In genomic region chr22:45984316-45984916, GRCh38 we compare ENCODE assay signal across 26 cellular contexts. TPM values are rescaled to one million over a fixed set of nuclear protein-coding genes. Genes with fewer than 3 reads are reported as not detected.
DNase-seq lines count a peak whose midpoint lies in the region; ATAC-seq, FAIRE-seq and TF ChIP-seq lines count a peak whose summit lies in the region.
"Had no signal": no experiment of that assay in that cellular context is flagged by ENCODE, and none has a peak within 500 bp of the region (broad histone marks: within the 10 kb centered on the region; RNA-seq: fewer than 3 reads in every experiment).

No MANE protein-coding gene starts in this region.

- peaks cover 16% of the 10 kb centered on the region for H3K23me2 ChIP-seq in H1 (ENCODE audit: low read depth, low read length)

- peaks cover 0 to 14% (median 7%) of the 10 kb centered on the region in 4 experiments; a peak in 4 of 7 replicates for H3K27me3 ChIP-seq in H1 (replicated peaks in 1 of 4; ENCODE audit: control insufficient read depth in 3 of 4, extremely low read depth in 1 of 4, insufficient read depth in 3 of 4, low read length in 3 of 4)

- H4K8ac ChIP-seq in H1 (ENCODE audit: extremely low read depth, insufficient read depth, low read length): no peak overlapping the region

- 93% methylated on average over 1 of the region's 1 CpG; no CpG with 5 or more reads in 1 of the 2 experiments for whole genome bisulfite sequencing in H1 (ENCODE audit: extremely low coverage in 1 of 2, insufficient coverage in 1 of 2, insufficient read length in 1 of 2, insufficient replicate concordance in 2 of 2, low coverage in 1 of 2, low lambda C conversion rate in 2 of 2, missing lambda C conversion rate in 1 of 2), 2 experiments

- H3K79me1 ChIP-seq in H1 (ENCODE audit: low read depth, low read length): no peaks in the 10 kb centered on the region

- H3K14ac ChIP-seq in H1 (ENCODE audit: insufficient read length): no peak overlapping the region

- POLR2A ChIA-PET in H1 (lab: Charles Lee; ENCODE audit: partially characterized antibody): no interaction called here

- no peak for TF ChIP-seq RAD21 in H1 (IDR thresholded peaks at IDR 0.05 in 1 of 2, conservative IDR thresholded peaks at IDR 0.05 in 1 of 2; ENCODE audit: low read depth in 2 of 2, low read length in 2 of 2)

- peaks cover 0 to 5% of the 10 kb centered on the region in 2 donors for H3K27me3 Mint-ChIP-seq in natural killer cell (ENCODE audit: low read depth in 2 of 2)
- H3K27me3 Mint-ChIP-seq in natural killer cell treated with Interleukin-12 subunit alpha and Interleukin-12 subunit beta and Interleukin-15 and Interleukin-18, amount 100 ng/mL, for 72 hours: peaks cover 0 to 2% of the 10 kb centered on the region in 2 donors

- H3K79me2 ChIP-seq in H1 (ENCODE audit: control insufficient read depth in 1 of 2, insufficient read depth in 2 of 2, low read length in 2 of 2): peaks cover 0 to 6% of the 10 kb centered on the region in 2 experiments; a peak in 1 of 4 replicates

- H2BK15ac ChIP-seq in H1 (ENCODE audit: low read length): no peak overlapping the region

- H3K36me3 ChIP-seq in H1 (ENCODE audit: control insufficient read depth in 2 of 4, insufficient read depth in 4 of 4, low read length in 3 of 4): no peaks in the 10 kb centered on the region; a peak in 1 of 8 replicates

- DNase-seq in DMS53 (lab: John Stamatoyannopoulos, UW): peak; percentile 13
- no peak for DNase-seq in DMS53 treated with DMSO at 0.1 percent for 48 hours (lab: John Stamatoyannopoulos, UW; ENCODE audit: unreplicated experiment)
- DNase-seq in natural killer cell: no peak
- DNase-seq in natural killer cell treated with Interleukin-12 subunit alpha and Interleukin-12 subunit beta and Interleukin-15 and Interleukin-18, amount 100 ng/mL, for 72 hours (ENCODE audit: low spot score): no peak
- DNase-seq in H1 (ENCODE audit: low read depth in 1 of 2, low spot score in 2 of 2): no peak
- DNase-seq in NCI-H1092 treated with DMSO at 0.1 percent for 48 hours (lab: John Stamatoyannopoulos, UW): no peak
- DNase-seq in NCI-H524 treated with DMSO at 0.1 percent for 48 hours (lab: John Stamatoyannopoulos, UW): no peak
- DNase-seq: GOT3, HCEC 1CT, KBM-7, MV-4-11, NCI-H1694 treated with DMSO at 0.1 percent for 48 hours, NCI-H2227 treated with DMSO at 0.1 percent for 48 hours, NCI-H69, SIG-M5 had no signal

- TF ChIP-seq EP300 in H1 (IDR thresholded peaks at IDR 0.05; ENCODE audit: borderline replicate concordance in 1 of 2, low read depth in 2 of 2, low read length in 2 of 2): no peak

- no peak overlapping the region for H3K4me3 Mint-ChIP-seq in natural killer cell
- H3K4me3 Mint-ChIP-seq in natural killer cell treated with Interleukin-12 subunit alpha and Interleukin-12 subunit beta and Interleukin-15 and Interleukin-18, amount 100 ng/mL, for 72 hours: no peak overlapping the region

- no peak overlapping the region for H3K27ac ChIP-seq in H1 (ENCODE audit: low read depth, low read length)
- H3K27ac ChIP-seq: 22Rv1, HL-60, SK-N-MC had no signal

- no peak overlapping the region for H3K4me2 ChIP-seq in H1 (ENCODE audit: insufficient read depth in 1 of 2, low read depth in 2 of 2, low read length in 2 of 2)

- no peak overlapping the region for H3K23ac ChIP-seq in H1 (ENCODE audit: insufficient read length)

- no peak overlapping the region for H2BK12ac ChIP-seq in H1 (ENCODE audit: low read depth, low read length)

- H2AK5ac ChIP-seq in H1 (ENCODE audit: low read depth, low read length): no peak overlapping the region

- H3K56ac ChIP-seq in H1 (replicated peaks; ENCODE audit: insufficient read length, low read depth, low read length): no peak overlapping the region

- no peak overlapping the region for H3K18ac ChIP-seq in H1 (ENCODE audit: extremely low read depth, low read length)

- no peaks in the 10 kb centered on the region for H3K4me1 Mint-ChIP-seq in natural killer cell
- no peaks in the 10 kb centered on the region for H3K4me1 Mint-ChIP-seq in natural killer cell treated with Interleukin-12 subunit alpha and Interleukin-12 subunit beta and Interleukin-15 and Interleukin-18, amount 100 ng/mL, for 72 hours (ENCODE audit: low read depth in 2 of 2)

- no peak overlapping the region for H2AFZ ChIP-seq in H1 (ENCODE audit: low read length)

- H3K4ac ChIP-seq in H1 (replicated peaks; ENCODE audit: insufficient read length, low read depth, low read length): no peak overlapping the region

- no peak for FAIRE-seq in H1 (lab: Jason Lieb, UNC)
- FAIRE-seq: D721Med, G401.6, GM12891, RCC 7860 had no signal

- no peak for TF ChIP-seq POLR2A in H1 (IDR thresholded peaks at IDR 0.05; ENCODE audit: control extremely low read depth in 1 of 2, low read depth in 2 of 2, low read length in 2 of 2)

- H3K27ac Mint-ChIP-seq in natural killer cell: no peak overlapping the region
- H3K27ac Mint-ChIP-seq in natural killer cell treated with Interleukin-12 subunit alpha and Interleukin-12 subunit beta and Interleukin-15 and Interleukin-18, amount 100 ng/mL, for 72 hours: no peak overlapping the region

- H2BK5ac ChIP-seq in H1 (ENCODE audit: low read depth, low read length): no peak overlapping the region

- no peak overlapping the region for H2BK120ac ChIP-seq in H1 (replicated peaks; ENCODE audit: low read depth, low read length)

- peaks cover 0 to 15% of the 10 kb centered on the region in 2 experiments for H4K20me1 ChIP-seq in H1 (replicated peaks in 1 of 2; ENCODE audit: control insufficient read depth in 1 of 2, insufficient read depth in 2 of 2, low read length in 2 of 2)

- H3K4me1 ChIP-seq in H1 (replicated peaks in 1 of 4; ENCODE audit: control insufficient read depth in 3 of 4, insufficient read depth in 4 of 4, low read length in 3 of 4): peaks cover 0 to 3% (median 1%) of the 10 kb centered on the region in 4 experiments; a peak in 3 of 7 replicates

- no peak overlapping the region for H2BK20ac ChIP-seq in H1 (ENCODE audit: low read length)

- intact Hi-C loops in natural killer cell (cut with micrococcal nuclease): no loop called here

- H3K9me3 Mint-ChIP-seq in natural killer cell: no peaks in the 10 kb centered on the region
- no peaks in the 10 kb centered on the region for H3K9me3 Mint-ChIP-seq in natural killer cell treated with Interleukin-12 subunit alpha and Interleukin-12 subunit beta and Interleukin-15 and Interleukin-18, amount 100 ng/mL, for 72 hours

- H3K36me3 Mint-ChIP-seq in natural killer cell: no peaks in the 10 kb centered on the region
- no peaks in the 10 kb centered on the region for H3K36me3 Mint-ChIP-seq in natural killer cell treated with Interleukin-12 subunit alpha and Interleukin-12 subunit beta and Interleukin-15 and Interleukin-18, amount 100 ng/mL, for 72 hours

- peak overlapping the region; percentile 17 for H4K91ac ChIP-seq in H1 (replicated peaks; ENCODE audit: insufficient read length, low read length)

- no peak overlapping the region for H3K9ac ChIP-seq in H1 (replicated peaks in 1 of 4; ENCODE audit: extremely low read depth in 1 of 4, low read depth in 3 of 4, low read length in 3 of 4)

- CTCF ChIA-PET in H1 (lab: Charles Lee; ENCODE audit: partially characterized antibody): interaction anchor here (0.6 to 3.0 kb wide), 9 partner anchors 10 to 355 kb away, joined by 3 to 11 read pairs (median 3); no protein-coding TSS in a partner anchor

- peak in 2 of 3 donors; percentile 17 to 44 for ATAC-seq in natural killer cell
- no peak for ATAC-seq in natural killer cell treated with Interleukin-12 subunit alpha and Interleukin-12 subunit beta and Interleukin-15 and Interleukin-18, amount 100 ng/mL, for 72 hours
- no peak for ATAC-seq in GM21576 (IDR thresholded peaks at IDR 0.05; ENCODE audit: unreplicated experiment)

- no peak overlapping the region for H3K4me3 ChIP-seq in H1 (ENCODE audit: extremely low read depth in 1 of 4, insufficient read depth in 2 of 4, low read depth in 3 of 4, low read length in 4 of 4)
- H3K4me3 ChIP-seq: SK-N-MC had no signal

- no peaks in the 10 kb centered on the region for H3K9me3 ChIP-seq in H1 (ENCODE audit: insufficient read depth in 2 of 2, low read depth in 1 of 2, low read length in 1 of 2)

- H4K5ac ChIP-seq in H1 (ENCODE audit: insufficient read length, low read depth, low read length): no peak overlapping the region

- TF ChIP-seq CTCF in natural killer cell (IDR thresholded peaks at IDR 0.05): no peak
- TF ChIP-seq CTCF in H1 (IDR thresholded peaks at IDR 0.05; ENCODE audit: control extremely low read depth in 1 of 3, insufficient read depth in 1 of 3, low read depth in 1 of 3, low read length in 3 of 3): no peak

TF ChIP-seq in H1, 55 proteins besides CTCF, POLR2A, EP300 and RAD21:
- no peak for TF ChIP-seq TEAD4 (IDR thresholded peaks at IDR 0.05; ENCODE audit: low read depth, low read length)
- no peak for TF ChIP-seq GABPA (IDR thresholded peaks at IDR 0.05; ENCODE audit: borderline replicate concordance, insufficient read depth, low read length)
- TF ChIP-seq ASH2L (IDR thresholded peaks at IDR 0.05; ENCODE audit: low read length): no peak
- no peak for TF ChIP-seq RBBP5 (IDR thresholded peaks at IDR 0.05; ENCODE audit: borderline replicate concordance, low read depth, low read length)
- TF ChIP-seq KDM4A (IDR thresholded peaks at IDR 0.05; ENCODE audit: low read depth, low read length, severe bottlenecking): no peak

RNA-seq across cellular contexts. Expression of gene WNT7B, which starts 7.5 kb away (rescaled TPM):
- not detected for total RNA-seq in natural killer cell
- not detected for total RNA-seq in natural killer cell treated with Interleukin-12 subunit alpha and Interleukin-12 subunit beta and Interleukin-15 and Interleukin-18, amount 100 ng/mL, for 72 hours
- total RNA-seq in H1 (2021; fragmentation: NEBNext Ultra II Directional; extraction: Animal tissue kit (Norgen Biotek cat#: 25700)): 0.13 and 0.24 TPM in 2 replicates
- polyA plus RNA-seq in H1 (2011; rRNA removed): 0.14 and 0.24 TPM in 2 replicates
- polyA plus RNA-seq in H1 (2011; cell fraction: cytosol; rRNA removed): 0.12 TPM
- 0.27 TPM for polyA plus RNA-seq in H1 (2011; cell fraction: nucleus; rRNA removed)
- polyA plus RNA-seq in H1 (2012, experiment 1 of 2): 0.14 to 0.46 TPM (median 0.23 TPM) in 4 replicates
- 0.29 TPM for polyA plus RNA-seq in H1 (2012, experiment 2 of 2)
- polyA plus RNA-seq in H1 (2013, experiment 1 of 2): 0.08 TPM
- 0.13 TPM for polyA plus RNA-seq in H1 (2013, experiment 2 of 2)
- 0.16 and 0.17 TPM in 2 replicates for polyA minus RNA-seq in H1 (2011; rRNA and poly(A)+ RNA removed)
- polyA minus RNA-seq in H1 (2011; cell fraction: cytosol; rRNA and poly(A)+ RNA removed): not detected
- polyA minus RNA-seq in H1 (2011; cell fraction: nucleus; rRNA and poly(A)+ RNA removed): 0.30 TPM
- total RNA-seq: LHCN-M2, NCI-H460 had no signal
- polyA plus RNA-seq: BJ had no signal

Comparison
In these comparisons a context has a peak if more than half of its experiments do, and no peak if none do; other contexts are left out.
1. ATAC-seq: peak in natural killer cell (2 of 3); none in natural killer cell treated with Interleukin-12 subunit alpha and Interleukin-12 subunit beta and Interleukin-15 and Interleukin-18, amount 100 ng/mL, for 72 hours (0 of 2) and GM21576 (single experiment).